ENCODE assay signal across 8 cellular contexts in the genomic region with DNA sequence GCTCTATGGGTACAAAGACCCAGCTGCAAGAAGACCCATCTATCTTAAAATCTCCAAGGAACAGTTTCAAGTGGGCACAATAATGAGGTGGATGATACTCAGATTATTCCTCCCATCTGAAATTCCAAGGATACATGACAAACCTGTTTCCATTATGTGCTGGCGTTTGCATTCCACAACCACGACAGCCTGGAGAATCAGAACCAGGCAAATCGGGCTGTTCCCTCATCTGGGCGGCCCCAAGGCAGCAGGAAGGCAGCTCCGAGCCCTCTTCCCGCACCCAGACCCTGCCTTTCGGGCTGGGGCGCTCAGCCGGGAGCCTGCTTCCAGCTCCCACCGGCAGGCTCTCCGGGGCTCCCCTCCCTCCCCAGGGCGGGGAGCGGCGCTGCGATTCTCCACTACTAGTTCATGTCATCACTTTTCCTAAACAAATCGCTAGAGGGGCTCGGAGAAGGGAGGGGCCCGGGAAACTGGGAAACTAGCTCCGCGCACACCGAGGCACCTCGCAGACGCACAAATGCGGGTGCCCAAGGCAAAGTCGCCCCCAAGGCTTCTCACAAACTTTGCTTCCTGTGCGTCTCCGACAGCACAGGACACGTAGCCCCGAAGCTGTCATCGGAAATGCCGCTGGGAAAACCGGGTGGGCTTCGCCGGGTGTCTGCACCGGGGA. TPM values are rescaled to one million over a fixed set of nuclear protein-coding genes. Genes with fewer than 3 reads are reported as not detected.
A peak's percentile ranks its signal among the peaks of the same experiment; 100 is the strongest.
DNase-seq lines count a peak whose midpoint lies in the region; ATAC-seq, FAIRE-seq and TF ChIP-seq lines count a peak whose summit lies in the region.

A gene (minus strand): TSS at position 350 of the 670 bp plus-strand sequence. CDS start 197 bp downstream, at position 153.

- peak; percentile 5 for ATAC-seq in lung (ENCODE audit: insufficient read depth, low FRiP score)
- ATAC-seq in GM18505 (IDR thresholded peaks at IDR 0.05; ENCODE audit: unreplicated experiment): no peak

- TF ChIP-seq CTCF in Peyer's patch (IDR thresholded peaks at IDR 0.05): peak in 1 of 6 experiments; percentile 2
- TF ChIP-seq CTCF in lung (IDR thresholded peaks at IDR 0.05; ENCODE audit: control extremely low read depth, extremely low read depth): no peak

- no peak for FAIRE-seq in urothelium cell line (lab: Jason Lieb, UNC)

- H3K4me1 ChIP-seq in ES-I3 (ENCODE audit: insufficient read depth, low read length) (peaks cover 24% of the 10 kb centered on the region), Peyer's patch (peaks cover 0 to 37% (median 7%) of the 10 kb centered on the region in 4 donors), lung (ENCODE audit: control insufficient read depth in 2 of 2, insufficient read depth in 2 of 2, low read length in 2 of 2) (peaks cover 0 to 11% of the 10 kb centered on the region in 2 donors), stomach smooth muscle (ENCODE audit: control insufficient read depth, insufficient read depth, low read length) (peaks cover 37% of the 10 kb centered on the region)

- POLR2A ChIA-PET in HEK293T (lab: Yijun Ruan, JAX): no interaction called here

- H3K27ac ChIP-seq in Peyer's patch (peak within 1 kb of the TSS; percentile 70 to 91 (median 84)), lung (ENCODE audit: low read depth in 1 of 2, low read length in 1 of 2) (peak within 1 kb of the TSS; percentile 85 to 96), stomach smooth muscle (ENCODE audit: low read length) (peak within 1 kb of the TSS; percentile 69)

- H3K27me3 ChIP-seq in Peyer's patch: no peaks in the 10 kb centered on the region
- H3K27me3 ChIP-seq in lung (ENCODE audit: control insufficient read depth, insufficient read depth): no peaks in the 10 kb centered on the region
- H3K27me3 ChIP-seq in stomach smooth muscle (ENCODE audit: control insufficient read depth in 1 of 2, insufficient read depth in 2 of 2, low read length in 2 of 2): no peaks in the 10 kb centered on the region

- DNase-seq in HEK293T (ENCODE audit: extremely low spot score): peak; percentile 40
- DNase-seq in Peyer's patch: peak in 2 of 3 donors; percentile 59 to 78
- peak; percentile 62 for DNase-seq in ecto neural progenitor cell (ENCODE audit: low spot score)
- DNase-seq in lung (ENCODE audit: low spot score): no peak
- no peak for DNase-seq in urothelium cell line (ENCODE audit: low spot score)

- H3K36me3 ChIP-seq in ES-I3 (ENCODE audit: insufficient read depth, low read length) (no peaks in the 10 kb centered on the region), Peyer's patch (no peaks in the 10 kb centered on the region), lung (ENCODE audit: control insufficient read depth in 2 of 2, insufficient read depth in 2 of 2, low read length in 2 of 2) (peaks cover 0 to 2% of the 10 kb centered on the region in 2 donors), stomach smooth muscle (ENCODE audit: control insufficient read depth in 2 of 2, insufficient read depth in 2 of 2, low read length in 2 of 2) (peaks cover under 1 to 8% of the 10 kb centered on the region in 2 donors)

- H3K9ac ChIP-seq in ES-I3 (ENCODE audit: low read depth, low read length) (peak within 1 kb of the TSS; percentile 95), stomach smooth muscle (ENCODE audit: low read length in 2 of 2) (peak within 1 kb of the TSS; percentile 82 to 84)

- CTCF ChIA-PET in HEK293T (lab: Yijun Ruan, JAX): interaction anchor here (0.5 kb wide), 1 partner anchor 83 kb away, joined by 3 read pairs; no protein-coding TSS in a partner anchor

- TF ChIP-seq POLR2A in Peyer's patch (IDR thresholded peaks at IDR 0.05) (peak in 1 of 2 donors; percentile 16), GM18505 (IDR thresholded peaks at IDR 0.05; ENCODE audit: borderline replicate concordance, extremely low read depth, insufficient read depth, insufficient read length) (no peak)

- H3K9me3 ChIP-seq in ES-I3 (ENCODE audit: control insufficient read depth, insufficient read depth, low read length) (no peaks in the 10 kb centered on the region), Peyer's patch (no peaks in the 10 kb centered on the region), lung (ENCODE audit: control insufficient read depth in 2 of 2, insufficient read depth in 1 of 2, low read length in 1 of 2) (no peaks in the 10 kb centered on the region), stomach smooth muscle (ENCODE audit: control insufficient read depth in 2 of 2, low read length in 2 of 2) (no peaks in the 10 kb centered on the region)

- WGBS in lung, 2 donors: 0% methylated on average over 35 of the region's 35 CpGs

- H3K4me3 ChIP-seq in Peyer's patch (peak within 1 kb of the TSS; percentile 51 to 99 (median 70)), lung (peak within 1 kb of the TSS; percentile 71), stomach smooth muscle (ENCODE audit: low read length in 2 of 2) (peak within 1 kb of the TSS; percentile 89 to 92)

TF ChIP-seq in HEK293T, 16 proteins besides CTCF, POLR2A, EP300 and RAD21:
- TF ChIP-seq HDGF (IDR thresholded peaks at IDR 0.05; ENCODE audit: borderline replicate concordance): no peak
- TF ChIP-seq ARNT (IDR thresholded peaks at IDR 0.05): no peak
- TF ChIP-seq L3MBTL2 (conservative IDR thresholded peaks at IDR 0.05): peak; percentile 57
TF ChIP-seq in HEK293T: peak in this region for 1.

RNA-seq across cellular contexts. Expression of the gene that starts here (rescaled TPM):
- total RNA-seq in Peyer's patch: 100 to 1,000 TPM in 3 of 4 donors, 10 to 100 TPM in 1; 56.1 to 180 (median 143) TPM
- 100 to 1,000 TPM in 1 of 2 donors, 10 to 100 TPM in 1; 67.0 to 182 TPM for total RNA-seq in lung
- polyA plus RNA-seq in lung: 10 to 100 TPM; 68.3 to 88.1 TPM

Comparison
In these comparisons a context has a peak if more than half of its experiments do, and no peak if none do; other contexts are left out.
1. DNase-seq: peak in HEK293T (single experiment), Peyer's patch (2 of 3) and ecto neural progenitor cell (single experiment); none in lung (single experiment) and urothelium cell line (single experiment).
2. Peak in every context shown above with its lines, with median percentiles within 50 percentile points of each other: H3K27ac ChIP-seq and H3K4me3 ChIP-seq.